Comparison of ENCODE assay signal across 1 cellular context in the genomic region with DNA sequence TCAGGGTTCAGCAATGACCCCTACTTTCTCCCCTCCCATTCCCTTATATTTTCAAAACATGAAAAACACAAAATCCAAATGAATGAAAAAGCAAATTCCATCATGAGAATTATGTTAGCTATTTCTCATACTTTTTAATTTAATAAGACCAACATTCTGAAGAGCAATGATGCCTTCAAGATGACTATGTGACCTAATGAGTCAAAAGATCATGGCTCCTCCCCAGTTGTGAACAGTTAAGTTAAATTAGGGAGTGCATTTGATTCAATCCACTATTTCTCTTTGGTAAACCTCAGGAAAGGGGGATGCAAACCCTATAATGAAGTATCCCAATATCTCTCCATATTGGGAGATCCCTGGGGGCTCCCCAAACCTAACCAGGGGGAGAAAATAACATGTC.
TF ChIP-seq lines count a peak whose summit lies in the region.

No MANE protein-coding gene starts in this region.

TF ChIP-seq in K562, 482 proteins besides CTCF, POLR2A, EP300 and RAD21:
- TF ChIP-seq, protein P1, sequence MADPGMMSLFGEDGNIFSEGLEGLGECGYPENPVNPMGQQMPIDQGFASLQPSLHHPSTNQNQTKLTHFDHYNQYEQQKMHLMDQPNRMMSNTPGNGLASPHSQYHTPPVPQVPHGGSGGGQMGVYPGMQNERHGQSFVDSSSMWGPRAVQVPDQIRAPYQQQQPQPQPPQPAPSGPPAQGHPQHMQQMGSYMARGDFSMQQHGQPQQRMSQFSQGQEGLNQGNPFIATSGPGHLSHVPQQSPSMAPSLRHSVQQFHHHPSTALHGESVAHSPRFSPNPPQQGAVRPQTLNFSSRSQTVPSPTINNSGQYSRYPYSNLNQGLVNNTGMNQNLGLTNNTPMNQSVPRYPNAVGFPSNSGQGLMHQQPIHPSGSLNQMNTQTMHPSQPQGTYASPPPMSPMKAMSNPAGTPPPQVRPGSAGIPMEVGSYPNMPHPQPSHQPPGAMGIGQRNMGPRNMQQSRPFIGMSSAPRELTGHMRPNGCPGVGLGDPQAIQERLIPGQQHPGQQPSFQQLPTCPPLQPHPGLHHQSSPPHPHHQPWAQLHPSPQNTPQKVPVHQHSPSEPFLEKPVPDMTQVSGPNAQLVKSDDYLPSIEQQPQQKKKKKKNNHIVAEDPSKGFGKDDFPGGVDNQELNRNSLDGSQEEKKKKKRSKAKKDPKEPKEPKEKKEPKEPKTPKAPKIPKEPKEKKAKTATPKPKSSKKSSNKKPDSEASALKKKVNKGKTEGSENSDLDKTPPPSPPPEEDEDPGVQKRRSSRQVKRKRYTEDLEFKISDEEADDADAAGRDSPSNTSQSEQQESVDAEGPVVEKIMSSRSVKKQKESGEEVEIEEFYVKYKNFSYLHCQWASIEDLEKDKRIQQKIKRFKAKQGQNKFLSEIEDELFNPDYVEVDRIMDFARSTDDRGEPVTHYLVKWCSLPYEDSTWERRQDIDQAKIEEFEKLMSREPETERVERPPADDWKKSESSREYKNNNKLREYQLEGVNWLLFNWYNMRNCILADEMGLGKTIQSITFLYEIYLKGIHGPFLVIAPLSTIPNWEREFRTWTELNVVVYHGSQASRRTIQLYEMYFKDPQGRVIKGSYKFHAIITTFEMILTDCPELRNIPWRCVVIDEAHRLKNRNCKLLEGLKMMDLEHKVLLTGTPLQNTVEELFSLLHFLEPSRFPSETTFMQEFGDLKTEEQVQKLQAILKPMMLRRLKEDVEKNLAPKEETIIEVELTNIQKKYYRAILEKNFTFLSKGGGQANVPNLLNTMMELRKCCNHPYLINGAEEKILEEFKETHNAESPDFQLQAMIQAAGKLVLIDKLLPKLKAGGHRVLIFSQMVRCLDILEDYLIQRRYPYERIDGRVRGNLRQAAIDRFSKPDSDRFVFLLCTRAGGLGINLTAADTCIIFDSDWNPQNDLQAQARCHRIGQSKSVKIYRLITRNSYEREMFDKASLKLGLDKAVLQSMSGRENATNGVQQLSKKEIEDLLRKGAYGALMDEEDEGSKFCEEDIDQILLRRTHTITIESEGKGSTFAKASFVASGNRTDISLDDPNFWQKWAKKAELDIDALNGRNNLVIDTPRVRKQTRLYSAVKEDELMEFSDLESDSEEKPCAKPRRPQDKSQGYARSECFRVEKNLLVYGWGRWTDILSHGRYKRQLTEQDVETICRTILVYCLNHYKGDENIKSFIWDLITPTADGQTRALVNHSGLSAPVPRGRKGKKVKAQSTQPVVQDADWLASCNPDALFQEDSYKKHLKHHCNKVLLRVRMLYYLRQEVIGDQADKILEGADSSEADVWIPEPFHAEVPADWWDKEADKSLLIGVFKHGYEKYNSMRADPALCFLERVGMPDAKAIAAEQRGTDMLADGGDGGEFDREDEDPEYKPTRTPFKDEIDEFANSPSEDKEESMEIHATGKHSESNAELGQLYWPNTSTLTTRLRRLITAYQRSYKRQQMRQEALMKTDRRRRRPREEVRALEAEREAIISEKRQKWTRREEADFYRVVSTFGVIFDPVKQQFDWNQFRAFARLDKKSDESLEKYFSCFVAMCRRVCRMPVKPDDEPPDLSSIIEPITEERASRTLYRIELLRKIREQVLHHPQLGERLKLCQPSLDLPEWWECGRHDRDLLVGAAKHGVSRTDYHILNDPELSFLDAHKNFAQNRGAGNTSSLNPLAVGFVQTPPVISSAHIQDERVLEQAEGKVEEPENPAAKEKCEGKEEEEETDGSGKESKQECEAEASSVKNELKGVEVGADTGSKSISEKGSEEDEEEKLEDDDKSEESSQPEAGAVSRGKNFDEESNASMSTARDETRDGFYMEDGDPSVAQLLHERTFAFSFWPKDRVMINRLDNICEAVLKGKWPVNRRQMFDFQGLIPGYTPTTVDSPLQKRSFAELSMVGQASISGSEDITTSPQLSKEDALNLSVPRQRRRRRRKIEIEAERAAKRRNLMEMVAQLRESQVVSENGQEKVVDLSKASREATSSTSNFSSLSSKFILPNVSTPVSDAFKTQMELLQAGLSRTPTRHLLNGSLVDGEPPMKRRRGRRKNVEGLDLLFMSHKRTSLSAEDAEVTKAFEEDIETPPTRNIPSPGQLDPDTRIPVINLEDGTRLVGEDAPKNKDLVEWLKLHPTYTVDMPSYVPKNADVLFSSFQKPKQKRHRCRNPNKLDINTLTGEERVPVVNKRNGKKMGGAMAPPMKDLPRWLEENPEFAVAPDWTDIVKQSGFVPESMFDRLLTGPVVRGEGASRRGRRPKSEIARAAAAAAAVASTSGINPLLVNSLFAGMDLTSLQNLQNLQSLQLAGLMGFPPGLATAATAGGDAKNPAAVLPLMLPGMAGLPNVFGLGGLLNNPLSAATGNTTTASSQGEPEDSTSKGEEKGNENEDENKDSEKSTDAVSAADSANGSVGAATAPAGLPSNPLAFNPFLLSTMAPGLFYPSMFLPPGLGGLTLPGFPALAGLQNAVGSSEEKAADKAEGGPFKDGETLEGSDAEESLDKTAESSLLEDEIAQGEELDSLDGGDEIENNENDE (IDR thresholded peaks at IDR 0.05; ENCODE audit: low read depth, low read length) = no peak
- TF ChIP-seq KDM1A (IDR thresholded peaks at IDR 0.05) (no peak), NR3C1 (CRISPR knock-in tag; IDR thresholded peaks at IDR 0.05) (no peak), TAL1 (IDR thresholded peaks at IDR 0.05) (no peak), HNRNPLL (IDR thresholded peaks at IDR 0.05; ENCODE audit: low read depth, low read length, poor library complexity, severe bottlenecking) (no peak), CHD1 (IDR thresholded peaks at IDR 0.05; ENCODE audit: low read length) (no peak), ZBTB8A (IDR thresholded peaks at IDR 0.05; ENCODE audit: partially characterized antibody) (no peak), ZZZ3 (IDR thresholded peaks at IDR 0.05) (no peak), NBN (IDR thresholded peaks at IDR 0.05; ENCODE audit: low read depth) (no peak), ZNF134 (CRISPR knock-in tag; conservative IDR thresholded peaks at IDR 0.05) (no peak), IRF9 (tag; IDR thresholded peaks at IDR 0.05) (no peak), DLX4 (CRISPR knock-in tag; IDR thresholded peaks at IDR 0.05) (no peak), C11orf30 (IDR thresholded peaks at IDR 0.05; ENCODE audit: low read depth) (no peak), HMGXB4 (CRISPR knock-in tag; IDR thresholded peaks at IDR 0.05) (no peak)
- TF ChIP-seq, protein P2, sequence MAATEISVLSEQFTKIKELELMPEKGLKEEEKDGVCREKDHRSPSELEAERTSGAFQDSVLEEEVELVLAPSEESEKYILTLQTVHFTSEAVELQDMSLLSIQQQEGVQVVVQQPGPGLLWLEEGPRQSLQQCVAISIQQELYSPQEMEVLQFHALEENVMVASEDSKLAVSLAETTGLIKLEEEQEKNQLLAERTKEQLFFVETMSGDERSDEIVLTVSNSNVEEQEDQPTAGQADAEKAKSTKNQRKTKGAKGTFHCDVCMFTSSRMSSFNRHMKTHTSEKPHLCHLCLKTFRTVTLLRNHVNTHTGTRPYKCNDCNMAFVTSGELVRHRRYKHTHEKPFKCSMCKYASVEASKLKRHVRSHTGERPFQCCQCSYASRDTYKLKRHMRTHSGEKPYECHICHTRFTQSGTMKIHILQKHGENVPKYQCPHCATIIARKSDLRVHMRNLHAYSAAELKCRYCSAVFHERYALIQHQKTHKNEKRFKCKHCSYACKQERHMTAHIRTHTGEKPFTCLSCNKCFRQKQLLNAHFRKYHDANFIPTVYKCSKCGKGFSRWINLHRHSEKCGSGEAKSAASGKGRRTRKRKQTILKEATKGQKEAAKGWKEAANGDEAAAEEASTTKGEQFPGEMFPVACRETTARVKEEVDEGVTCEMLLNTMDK (IDR thresholded peaks at IDR 0.05; ENCODE audit: borderline replicate concordance, insufficient read depth, low read depth, low read length, poor library complexity, severe bottlenecking) = no peak
- TF ChIP-seq, protein P3, sequence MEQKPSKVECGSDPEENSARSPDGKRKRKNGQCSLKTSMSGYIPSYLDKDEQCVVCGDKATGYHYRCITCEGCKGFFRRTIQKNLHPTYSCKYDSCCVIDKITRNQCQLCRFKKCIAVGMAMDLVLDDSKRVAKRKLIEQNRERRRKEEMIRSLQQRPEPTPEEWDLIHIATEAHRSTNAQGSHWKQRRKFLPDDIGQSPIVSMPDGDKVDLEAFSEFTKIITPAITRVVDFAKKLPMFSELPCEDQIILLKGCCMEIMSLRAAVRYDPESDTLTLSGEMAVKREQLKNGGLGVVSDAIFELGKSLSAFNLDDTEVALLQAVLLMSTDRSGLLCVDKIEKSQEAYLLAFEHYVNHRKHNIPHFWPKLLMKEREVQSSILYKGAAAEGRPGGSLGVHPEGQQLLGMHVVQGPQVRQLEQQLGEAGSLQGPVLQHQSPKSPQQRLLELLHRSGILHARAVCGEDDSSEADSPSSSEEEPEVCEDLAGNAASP (IDR thresholded peaks at IDR 0.05) = no peak
- TF ChIP-seq, protein P4, sequence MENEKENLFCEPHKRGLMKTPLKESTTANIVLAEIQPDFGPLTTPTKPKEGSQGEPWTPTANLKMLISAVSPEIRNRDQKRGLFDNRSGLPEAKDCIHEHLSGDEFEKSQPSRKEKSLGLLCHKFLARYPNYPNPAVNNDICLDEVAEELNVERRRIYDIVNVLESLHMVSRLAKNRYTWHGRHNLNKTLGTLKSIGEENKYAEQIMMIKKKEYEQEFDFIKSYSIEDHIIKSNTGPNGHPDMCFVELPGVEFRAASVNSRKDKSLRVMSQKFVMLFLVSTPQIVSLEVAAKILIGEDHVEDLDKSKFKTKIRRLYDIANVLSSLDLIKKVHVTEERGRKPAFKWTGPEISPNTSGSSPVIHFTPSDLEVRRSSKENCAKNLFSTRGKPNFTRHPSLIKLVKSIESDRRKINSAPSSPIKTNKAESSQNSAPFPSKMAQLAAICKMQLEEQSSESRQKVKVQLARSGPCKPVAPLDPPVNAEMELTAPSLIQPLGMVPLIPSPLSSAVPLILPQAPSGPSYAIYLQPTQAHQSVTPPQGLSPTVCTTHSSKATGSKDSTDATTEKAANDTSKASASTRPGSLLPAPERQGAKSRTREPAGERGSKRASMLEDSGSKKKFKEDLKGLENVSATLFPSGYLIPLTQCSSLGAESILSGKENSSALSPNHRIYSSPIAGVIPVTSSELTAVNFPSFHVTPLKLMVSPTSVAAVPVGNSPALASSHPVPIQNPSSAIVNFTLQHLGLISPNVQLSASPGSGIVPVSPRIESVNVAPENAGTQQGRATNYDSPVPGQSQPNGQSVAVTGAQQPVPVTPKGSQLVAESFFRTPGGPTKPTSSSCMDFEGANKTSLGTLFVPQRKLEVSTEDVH (IDR thresholded peaks at IDR 0.05; ENCODE audit: low read depth, partially characterized antibody) = no peak
- TF ChIP-seq, protein P5, sequence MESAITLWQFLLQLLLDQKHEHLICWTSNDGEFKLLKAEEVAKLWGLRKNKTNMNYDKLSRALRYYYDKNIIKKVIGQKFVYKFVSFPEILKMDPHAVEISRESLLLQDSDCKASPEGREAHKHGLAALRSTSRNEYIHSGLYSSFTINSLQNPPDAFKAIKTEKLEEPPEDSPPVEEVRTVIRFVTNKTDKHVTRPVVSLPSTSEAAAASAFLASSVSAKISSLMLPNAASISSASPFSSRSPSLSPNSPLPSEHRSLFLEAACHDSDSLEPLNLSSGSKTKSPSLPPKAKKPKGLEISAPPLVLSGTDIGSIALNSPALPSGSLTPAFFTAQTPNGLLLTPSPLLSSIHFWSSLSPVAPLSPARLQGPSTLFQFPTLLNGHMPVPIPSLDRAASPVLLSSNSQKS (CRISPR knock-in tag; IDR thresholded peaks at IDR 0.05) = no peak
- TF ChIP-seq, protein P6, sequence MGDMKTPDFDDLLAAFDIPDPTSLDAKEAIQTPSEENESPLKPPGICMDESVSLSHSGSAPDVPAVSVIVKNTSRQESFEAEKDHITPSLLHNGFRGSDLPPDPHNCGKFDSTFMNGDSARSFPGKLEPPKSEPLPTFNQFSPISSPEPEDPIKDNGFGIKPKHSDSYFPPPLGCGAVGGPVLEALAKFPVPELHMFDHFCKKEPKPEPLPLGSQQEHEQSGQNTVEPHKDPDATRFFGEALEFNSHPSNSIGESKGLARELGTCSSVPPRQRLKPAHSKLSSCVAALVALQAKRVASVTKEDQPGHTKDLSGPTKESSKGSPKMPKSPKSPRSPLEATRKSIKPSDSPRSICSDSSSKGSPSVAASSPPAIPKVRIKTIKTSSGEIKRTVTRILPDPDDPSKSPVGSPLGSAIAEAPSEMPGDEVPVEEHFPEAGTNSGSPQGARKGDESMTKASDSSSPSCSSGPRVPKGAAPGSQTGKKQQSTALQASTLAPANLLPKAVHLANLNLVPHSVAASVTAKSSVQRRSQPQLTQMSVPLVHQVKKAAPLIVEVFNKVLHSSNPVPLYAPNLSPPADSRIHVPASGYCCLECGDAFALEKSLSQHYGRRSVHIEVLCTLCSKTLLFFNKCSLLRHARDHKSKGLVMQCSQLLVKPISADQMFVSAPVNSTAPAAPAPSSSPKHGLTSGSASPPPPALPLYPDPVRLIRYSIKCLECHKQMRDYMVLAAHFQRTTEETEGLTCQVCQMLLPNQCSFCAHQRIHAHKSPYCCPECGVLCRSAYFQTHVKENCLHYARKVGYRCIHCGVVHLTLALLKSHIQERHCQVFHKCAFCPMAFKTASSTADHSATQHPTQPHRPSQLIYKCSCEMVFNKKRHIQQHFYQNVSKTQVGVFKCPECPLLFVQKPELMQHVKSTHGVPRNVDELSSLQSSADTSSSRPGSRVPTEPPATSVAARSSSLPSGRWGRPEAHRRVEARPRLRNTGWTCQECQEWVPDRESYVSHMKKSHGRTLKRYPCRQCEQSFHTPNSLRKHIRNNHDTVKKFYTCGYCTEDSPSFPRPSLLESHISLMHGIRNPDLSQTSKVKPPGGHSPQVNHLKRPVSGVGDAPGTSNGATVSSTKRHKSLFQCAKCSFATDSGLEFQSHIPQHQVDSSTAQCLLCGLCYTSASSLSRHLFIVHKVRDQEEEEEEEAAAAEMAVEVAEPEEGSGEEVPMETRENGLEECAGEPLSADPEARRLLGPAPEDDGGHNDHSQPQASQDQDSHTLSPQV (IDR thresholded peaks at IDR 0.05) = no peak
